Comparison of ENCODE assay signal across 11 cellular contexts in genomic region chr11:99117603-99118002, GRCh38.
"Had no signal": no experiment of that assay in that cellular context is flagged by ENCODE, and none has a peak within 500 bp of the region (broad histone marks: within the 10 kb centered on the region; RNA-seq: fewer than 3 reads in every experiment).

No MANE protein-coding gene starts in this region.

- H3K4me1 ChIP-seq: lower lobe of right lung had no signal

- H3K9me3 ChIP-seq: lower lobe of right lung had no signal

- H3K27ac ChIP-seq: lower lobe of right lung had no signal

- ATAC-seq: lower lobe of right lung had no signal

- H3K36me3 Mint-ChIP-seq: activated naive CD8-positive, alpha-beta T cell; naive B cell had no signal

- H3K27ac Mint-ChIP-seq: activated naive CD8-positive, alpha-beta T cell; naive B cell had no signal

- H3K4me3 ChIP-seq: lower lobe of right lung had no signal

- H3K27me3 Mint-ChIP-seq: activated naive CD8-positive, alpha-beta T cell; naive B cell had no signal

- H3K4me3 Mint-ChIP-seq: activated naive CD8-positive, alpha-beta T cell; naive B cell had no signal

- H3K36me3 ChIP-seq: lower lobe of right lung had no signal

- H3K4me1 Mint-ChIP-seq: naive B cell had no signal

- DNase-seq: activated CD4-positive, alpha-beta T cell treated with anti-CD3 and anti-CD28 coated beads for 48 hours; activated CD8-positive, alpha-beta memory T cell treated with anti-CD3 and anti-CD28 coated beads for 24 hours; activated effector memory CD4-positive, alpha-beta T cell treated with Interleukin-2 at 50 U/mL for 16 hours; amygdala; dermis blood vessel endothelial cell; erythroblast; lower lobe of right lung; naive B cell; posterior cingulate gyrus; stimulated activated CD4-positive, alpha-beta T cell treated with anti-CD3 and anti-CD28 coated beads, Interleukin-15, amount 100 ng/mL, for 24 hours had no signal
